In genomic region chr12:49874142-49874897, GRCh38 we compare ENCODE assay signal across 18 cellular contexts. TPM values are rescaled to one million over a fixed set of nuclear protein-coding genes. Genes with fewer than 3 reads are reported as not detected.
DNase-seq lines count a peak whose midpoint lies in the region; ATAC-seq and TF ChIP-seq lines count a peak whose summit lies in the region.
"Had no signal": no experiment of that assay in that cellular context is flagged by ENCODE, and none has a peak within 500 bp of the region (broad histone marks: within the 10 kb centered on the region; RNA-seq: fewer than 3 reads in every experiment).

No MANE protein-coding gene starts in this region.

- no peak for ATAC-seq in activated naive CD8-positive, alpha-beta T cell treated with anti-CD3 and anti-CD28 coated beads, Interleukin-2, amount 10 ng/mL, durations not matched to agents 7 days and 5 days (ENCODE audit: low read depth)
- peak in 3 of 4 donors; percentile 48 to 67 (median 49) for ATAC-seq in right lobe of liver
- ATAC-seq in upper lobe of right lung = no peak
- ATAC-seq: left ventricle myocardium superior; naive thymus-derived CD4-positive, alpha-beta T cell; stimulated activated memory B cell treated with anti-CD40 and anti-IgM and Interleukin-4, amounts not matched to agents 10 μg/mL and 1 μg/mL and 100 μg/mL, for 72 hours had no signal

- TF ChIP-seq CTCF in coronary artery (IDR thresholded peaks at IDR 0.05) = no peak
- no peak for TF ChIP-seq CTCF in right lobe of liver (IDR thresholded peaks at IDR 0.05)
- no peak for TF ChIP-seq CTCF in upper lobe of right lung (IDR thresholded peaks at IDR 0.05)
- TF ChIP-seq CTCF in GM13977 (IDR thresholded peaks at IDR 0.05; ENCODE audit: extremely low read depth, insufficient read depth, missing control alignments) = no peak

- H3K9me3 Mint-ChIP-seq in activated naive CD8-positive, alpha-beta T cell treated with anti-CD3 and anti-CD28 coated beads, Interleukin-2, amount 10 ng/mL, durations not matched to agents 7 days and 5 days = peaks cover 18% of the 10 kb centered on the region
- H3K9me3 Mint-ChIP-seq in activated naive CD8-positive, alpha-beta T cell treated with anti-CD3 and anti-CD28 coated beads for 36 hours = peaks cover 2% of the 10 kb centered on the region

- H3K27ac ChIP-seq in coronary artery (no peak overlapping the region), right lobe of liver (no peak overlapping the region), upper lobe of right lung (no peak overlapping the region)

- DNase-seq in activated naive CD8-positive, alpha-beta T cell treated with anti-CD3 and anti-CD28 coated beads, Interleukin-2, amount 10 ng/mL, durations not matched to agents 7 days and 5 days = peak; percentile 10
- DNase-seq in activated naive CD8-positive, alpha-beta T cell treated with anti-CD3 and anti-CD28 coated beads for 36 hours = no peak
- DNase-seq in coronary artery (ENCODE audit: low spot score) (peak; percentile 53), right lobe of liver (no peak), upper lobe of right lung (peak; percentile 56), GM13977 (ENCODE audit: low spot score) (no peak), NCI-H774 (lab: John Stamatoyannopoulos, UW) (no peak), RKO (ENCODE audit: low spot score) (no peak)
- DNase-seq: activated CD8-positive, alpha-beta memory T cell treated with anti-CD3 and anti-CD28 coated beads, Interleukin-2, amount 50 U/mL, for 4 hours; GOT3; KG1; left ventricle myocardium superior; naive thymus-derived CD4-positive, alpha-beta T cell; NCI-H1417 treated with DMSO at 0.1 percent for 48 hours; NCI-H345 had no signal

- no peak overlapping the region for H3K4me3 Mint-ChIP-seq in activated naive CD8-positive, alpha-beta T cell treated with anti-CD3 and anti-CD28 coated beads, Interleukin-2, amount 10 ng/mL, durations not matched to agents 7 days and 5 days
- no peak overlapping the region for H3K4me3 Mint-ChIP-seq in activated naive CD8-positive, alpha-beta T cell treated with anti-CD3 and anti-CD28 coated beads for 36 hours
- H3K4me3 Mint-ChIP-seq: activated naive CD8-positive, alpha-beta T cell; central memory CD8-positive, alpha-beta T cell; naive thymus-derived CD4-positive, alpha-beta T cell; stimulated activated memory B cell treated with anti-CD40 and anti-IgM and Interleukin-4, amounts not matched to agents 10 μg/mL and 1 μg/mL and 100 μg/mL, for 72 hours had no signal

- no peaks in the 10 kb centered on the region for H3K27me3 ChIP-seq in right lobe of liver
- no peaks in the 10 kb centered on the region for H3K27me3 ChIP-seq in upper lobe of right lung

- no peak for TF ChIP-seq POLR2A in right lobe of liver (IDR thresholded peaks at IDR 0.05)

- H3K27ac Mint-ChIP-seq in activated naive CD8-positive, alpha-beta T cell treated with anti-CD3 and anti-CD28 coated beads, Interleukin-2, amount 10 ng/mL, durations not matched to agents 7 days and 5 days = no peak overlapping the region
- H3K27ac Mint-ChIP-seq in activated naive CD8-positive, alpha-beta T cell treated with anti-CD3 and anti-CD28 coated beads for 36 hours = no peak overlapping the region
- H3K27ac Mint-ChIP-seq: activated naive CD8-positive, alpha-beta T cell; stimulated activated memory B cell treated with anti-CD40 and anti-IgM and Interleukin-4, amounts not matched to agents 10 μg/mL and 1 μg/mL and 100 μg/mL, for 72 hours had no signal

- peaks cover 3% of the 10 kb centered on the region for H3K4me1 Mint-ChIP-seq in activated naive CD8-positive, alpha-beta T cell treated with anti-CD3 and anti-CD28 coated beads, Interleukin-2, amount 10 ng/mL, durations not matched to agents 7 days and 5 days
- H3K4me1 Mint-ChIP-seq in activated naive CD8-positive, alpha-beta T cell treated with anti-CD3 and anti-CD28 coated beads for 36 hours = no peaks in the 10 kb centered on the region
- H3K4me1 Mint-ChIP-seq: central memory CD8-positive, alpha-beta T cell; stimulated activated memory B cell treated with anti-CD40 and anti-IgM and Interleukin-4, amounts not matched to agents 10 μg/mL and 1 μg/mL and 100 μg/mL, for 72 hours had no signal

- no peaks in the 10 kb centered on the region for H3K36me3 Mint-ChIP-seq in activated naive CD8-positive, alpha-beta T cell treated with anti-CD3 and anti-CD28 coated beads, Interleukin-2, amount 10 ng/mL, durations not matched to agents 7 days and 5 days
- H3K36me3 Mint-ChIP-seq in activated naive CD8-positive, alpha-beta T cell treated with anti-CD3 and anti-CD28 coated beads for 36 hours = no peaks in the 10 kb centered on the region
- H3K36me3 Mint-ChIP-seq: activated naive CD8-positive, alpha-beta T cell; naive thymus-derived CD4-positive, alpha-beta T cell; stimulated activated memory B cell treated with anti-CD40 and anti-IgM and Interleukin-4, amounts not matched to agents 10 μg/mL and 1 μg/mL and 100 μg/mL, for 72 hours had no signal

- intact Hi-C loops in right lobe of liver (cut with DNase I) = loop anchor here in 1 of 2 donors (10.0 kb wide), 1 partner anchor 190 kb away; no protein-coding TSS in a partner anchor
- intact Hi-C loops in upper lobe of right lung (cut with DNase I) = no loop called here

- no peaks in the 10 kb centered on the region for H3K9me3 ChIP-seq in right lobe of liver
- no peaks in the 10 kb centered on the region for H3K9me3 ChIP-seq in upper lobe of right lung

- 36% methylated on average over 3 of the region's 12 CpGs for WGBS in right lobe of liver (ENCODE audit: insufficient coverage, low coverage, low lambda C conversion rate, missing lambda C conversion rate)

- POLR2A ChIA-PET in activated naive CD8-positive, alpha-beta T cell treated with anti-CD3 and anti-CD28 coated beads, Interleukin-2, amount 10 ng/mL, durations not matched to agents 7 days and 5 days (lab: Charles Lee) = no interaction called here

- in situ Hi-C loops in GM13977 (cut with MboI; ENCODE audit: low pct_unique_long_range_greater_than_20kb, low sequenced_read_pairs, unreplicated experiment) = no loop called here

- peaks cover 3% of the 10 kb centered on the region for H3K27me3 Mint-ChIP-seq in activated naive CD8-positive, alpha-beta T cell treated with anti-CD3 and anti-CD28 coated beads, Interleukin-2, amount 10 ng/mL, durations not matched to agents 7 days and 5 days
- H3K27me3 Mint-ChIP-seq in activated naive CD8-positive, alpha-beta T cell treated with anti-CD3 and anti-CD28 coated beads for 36 hours = no peaks in the 10 kb centered on the region
- H3K27me3 Mint-ChIP-seq: activated naive CD8-positive, alpha-beta T cell; central memory CD8-positive, alpha-beta T cell; stimulated activated memory B cell treated with anti-CD40 and anti-IgM and Interleukin-4, amounts not matched to agents 10 μg/mL and 1 μg/mL and 100 μg/mL, for 72 hours had no signal

- H3K4me3 ChIP-seq in coronary artery (no peak overlapping the region), right lobe of liver (no peak overlapping the region), upper lobe of right lung (no peak overlapping the region)

- H3K4me1 ChIP-seq in right lobe of liver = no peaks in the 10 kb centered on the region
- H3K4me1 ChIP-seq in upper lobe of right lung = peaks cover 6% of the 10 kb centered on the region

- H3K36me3 ChIP-seq in right lobe of liver = no peaks in the 10 kb centered on the region
- no peaks in the 10 kb centered on the region for H3K36me3 ChIP-seq in upper lobe of right lung

RNA-seq across cellular contexts. Expression of gene FAIM2, which starts 29.4 kb away (rescaled TPM):
- total RNA-seq in activated naive CD8-positive, alpha-beta T cell treated with anti-CD3 and anti-CD28 coated beads, Interleukin-2, amount 10 ng/mL, durations not matched to agents 7 days and 5 days = under 1 TPM in 1 of 2 experiments, not detected in 1; 0.22 TPM
- total RNA-seq in activated naive CD8-positive, alpha-beta T cell treated with anti-CD3 and anti-CD28 coated beads for 36 hours = under 1 TPM; 0.08 to 0.60 TPM
- total RNA-seq in right lobe of liver (under 1 TPM in 1 of 6 experiments, not detected in 5; 0.16 TPM), upper lobe of right lung (1.2 TPM)

RNA-seq across cellular contexts. Expression of gene BCDIN3D, which starts 31.4 kb away (rescaled TPM):
- total RNA-seq in activated naive CD8-positive, alpha-beta T cell treated with anti-CD3 and anti-CD28 coated beads, Interleukin-2, amount 10 ng/mL, durations not matched to agents 7 days and 5 days = 10 to 100 TPM in 1 of 2 experiments, 1 to 10 TPM in 1; 9.3 to 11.4 TPM
- 1 to 10 TPM; 4.1 to 4.3 TPM for total RNA-seq in activated naive CD8-positive, alpha-beta T cell treated with anti-CD3 and anti-CD28 coated beads for 36 hours
- 1 to 10 TPM; 1.6 to 3.6 (median 2.6) TPM for total RNA-seq in right lobe of liver
- total RNA-seq in upper lobe of right lung = 4.9 TPM

RNA-seq across cellular contexts. Expression of gene NCKAP5L, which starts 46.1 kb away (rescaled TPM):
- total RNA-seq in activated naive CD8-positive, alpha-beta T cell treated with anti-CD3 and anti-CD28 coated beads, Interleukin-2, amount 10 ng/mL, durations not matched to agents 7 days and 5 days = 10 to 100 TPM; 10.3 to 11.0 TPM
- total RNA-seq in activated naive CD8-positive, alpha-beta T cell treated with anti-CD3 and anti-CD28 coated beads for 36 hours = 1 to 10 TPM; 7.9 to 8.9 TPM
- 1 to 10 TPM; 7.0 to 8.8 (median 7.9) TPM for total RNA-seq in right lobe of liver
- 23.2 TPM for total RNA-seq in upper lobe of right lung

Comparison
In these comparisons a context has a peak if more than half of its experiments do, and no peak if none do; other contexts are left out.
1. DNase-seq: peak in activated naive CD8-positive, alpha-beta T cell treated with anti-CD3 and anti-CD28 coated beads, Interleukin-2, amount 10 ng/mL, durations not matched to agents 7 days and 5 days (single experiment), coronary artery (single experiment) and upper lobe of right lung (single experiment); none in activated naive CD8-positive, alpha-beta T cell treated with anti-CD3 and anti-CD28 coated beads for 36 hours (single experiment), right lobe of liver (0 of 3), GM13977 (single experiment), NCI-H774 (single experiment) and RKO (single experiment).
2. ATAC-seq: peak in right lobe of liver (3 of 4); none in activated naive CD8-positive, alpha-beta T cell treated with anti-CD3 and anti-CD28 coated beads, Interleukin-2, amount 10 ng/mL, durations not matched to agents 7 days and 5 days (single experiment) and upper lobe of right lung (single experiment).